In the genomic region with DNA sequence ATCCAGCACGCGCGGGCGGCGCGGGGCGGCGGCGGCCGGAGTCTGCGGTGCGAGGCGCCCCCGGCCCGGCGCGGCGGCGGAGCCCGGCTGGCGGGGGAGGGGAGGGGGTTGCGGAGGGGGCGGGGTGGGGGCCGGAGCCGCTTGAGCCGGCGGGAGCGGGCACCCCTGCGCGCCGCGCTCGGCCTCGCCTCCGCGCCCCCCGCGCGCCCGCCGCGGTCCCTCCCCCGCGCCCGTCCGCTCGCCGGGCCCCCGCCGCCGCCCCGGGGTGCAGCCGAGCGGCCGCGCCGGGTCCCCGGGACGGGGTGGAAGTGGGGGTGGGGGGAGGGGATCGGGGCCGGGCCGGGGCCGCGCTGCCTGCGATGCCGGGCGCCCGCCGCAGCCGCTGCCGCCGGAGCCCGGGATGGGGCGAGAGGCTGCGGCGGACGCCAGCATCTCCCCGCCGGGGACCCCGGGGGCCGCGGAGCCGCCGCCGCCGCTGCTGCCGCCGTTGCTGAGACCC, we compare ENCODE assay signal across 1 cellular context.
TF ChIP-seq lines count a peak whose summit lies in the region.

No MANE protein-coding gene starts in this region.

TF ChIP-seq in endothelial cell of umbilical vein, 7 proteins besides CTCF, POLR2A, EP300 and RAD21 (continued from another document):
- no peak for TF ChIP-seq MAX (IDR thresholded peaks at IDR 0.05; ENCODE audit: insufficient read depth, insufficient read length)
